In the genomic region with DNA sequence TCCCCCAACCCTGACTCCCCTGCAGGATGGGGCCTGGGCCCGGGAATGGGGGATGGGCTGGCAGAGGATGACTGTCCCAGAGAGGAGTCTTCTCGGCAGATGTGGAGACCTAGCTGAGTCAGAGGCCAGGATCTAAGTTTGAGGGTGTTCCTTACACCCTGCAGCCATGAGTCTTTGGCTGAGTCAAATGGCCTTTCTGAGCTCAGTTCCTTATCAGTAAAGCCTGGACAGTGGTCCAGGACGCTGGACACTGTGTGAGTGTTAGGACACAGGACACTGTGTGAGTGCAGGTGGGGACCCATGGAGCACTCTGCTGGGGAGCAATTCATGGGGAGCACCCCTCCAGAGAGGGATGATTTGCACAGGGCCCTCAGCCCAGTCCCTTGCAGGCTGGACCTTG, we compare ENCODE assay signal across 1 cellular context.
A peak's percentile ranks its signal among the peaks of the same experiment; 100 is the strongest.
TF ChIP-seq lines count a peak whose summit lies in the region.

No MANE protein-coding gene starts in this region.

TF ChIP-seq in K562, 482 proteins besides CTCF, POLR2A, EP300 and RAD21 (continued from another document):
- TF ChIP-seq, protein P1, sequence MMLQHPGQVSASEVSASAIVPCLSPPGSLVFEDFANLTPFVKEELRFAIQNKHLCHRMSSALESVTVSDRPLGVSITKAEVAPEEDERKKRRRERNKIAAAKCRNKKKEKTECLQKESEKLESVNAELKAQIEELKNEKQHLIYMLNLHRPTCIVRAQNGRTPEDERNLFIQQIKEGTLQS (IDR thresholded peaks at IDR 0.05) = peak; percentile 62; the same call in 1 of the 2 replicates
- TF ChIP-seq, protein P1 (CRISPR knock-in tag; conservative IDR thresholded peaks at IDR 0.05) = no peak
- no peak for TF ChIP-seq L3MBTL2 (IDR thresholded peaks at IDR 0.05)
- TF ChIP-seq ATF7 (IDR thresholded peaks at IDR 0.05) = no peak
- TF ChIP-seq ESRRA (IDR thresholded peaks at IDR 0.05; ENCODE audit: borderline replicate concordance, low read depth) = no peak
- TF ChIP-seq ESRRB (CRISPR knock-in tag; IDR thresholded peaks at IDR 0.05; ENCODE audit: borderline replicate concordance) = no peak
- no peak for TF ChIP-seq RBM39 (optimal IDR thresholded peaks at IDR 0.05; ENCODE audit: low read depth, low read length)
- TF ChIP-seq CBFA2T2 (conservative IDR thresholded peaks at IDR 0.05) = peak; percentile 28; the same call in 1 of the 2 replicates
TF ChIP-seq in K562: peak in this region for 18.
